Comparison of ENCODE assay signal across 20 cellular contexts in genomic region chr1:59107916-59108315, GRCh38.
DNase-seq lines count a peak whose midpoint lies in the region; ATAC-seq, FAIRE-seq and TF ChIP-seq lines count a peak whose summit lies in the region.
"Had no signal": no experiment of that assay in that cellular context is flagged by ENCODE, and none has a peak within 500 bp of the region (broad histone marks: within the 10 kb centered on the region; RNA-seq: fewer than 3 reads in every experiment).

No MANE protein-coding gene starts in this region.

- H3K27me3 ChIP-seq in GM23338 (ENCODE audit: insufficient read depth) (no peaks in the 10 kb centered on the region), keratinocyte (ENCODE audit: control insufficient read depth, extremely low read depth, insufficient read depth, low read length) (no peaks in the 10 kb centered on the region)
- no peaks in the 10 kb centered on the region for H3K27me3 ChIP-seq in CD8-positive, alpha-beta memory T cell (ENCODE audit: insufficient read depth, low read length, poor library complexity, severe bottlenecking)
- H3K27me3 ChIP-seq: hepatocyte, SJCRH30, testis had no signal

- H3K9me1 ChIP-seq in keratinocyte (ENCODE audit: control insufficient read depth, extremely low read depth, insufficient read depth, low read length): no peaks in the 10 kb centered on the region

- H3K36me3 Mint-ChIP-seq in GM23338 (ENCODE audit: low read depth) (no peaks in the 10 kb centered on the region), MCF 10A (ENCODE audit: insufficient read depth, unreplicated experiment) (no peaks in the 10 kb centered on the region)
- no peaks in the 10 kb centered on the region for H3K36me3 Mint-ChIP-seq in CD8-positive, alpha-beta memory T cell
- H3K36me3 Mint-ChIP-seq: stimulated activated memory B cell treated with anti-CD40 and anti-IgM and Interleukin-4, amounts not matched to agents 10 μg/mL and 1 μg/mL and 100 μg/mL, for 72 hours had no signal

- H3K4me1 Mint-ChIP-seq in GM23338 (peaks cover 13% of the 10 kb centered on the region), MCF 10A (ENCODE audit: insufficient read depth, unreplicated experiment) (peaks cover 8% of the 10 kb centered on the region)
- H3K4me1 Mint-ChIP-seq in CD8-positive, alpha-beta memory T cell: no peaks in the 10 kb centered on the region
- H3K4me1 Mint-ChIP-seq: stimulated activated memory B cell treated with anti-CD40 and anti-IgM and Interleukin-4, amounts not matched to agents 10 μg/mL and 1 μg/mL and 100 μg/mL, for 72 hours had no signal

- no peaks in the 10 kb centered on the region for H3K79me2 ChIP-seq in GM23338 (replicated peaks; ENCODE audit: insufficient read depth)
- no peaks in the 10 kb centered on the region for H3K79me2 ChIP-seq in keratinocyte (ENCODE audit: control insufficient read depth, insufficient read depth, low read length)
- H3K79me2 ChIP-seq: hepatocyte had no signal

- H3K4me1 ChIP-seq in GM23338 (ENCODE audit: insufficient read depth): peaks cover 15% of the 10 kb centered on the region
- H3K4me1 ChIP-seq in keratinocyte (ENCODE audit: control insufficient read depth, extremely low read depth, insufficient read depth, low read length): peaks cover 18% of the 10 kb centered on the region
- H3K4me1 ChIP-seq in CD8-positive, alpha-beta memory T cell (ENCODE audit: insufficient read depth, low read length): no peaks in the 10 kb centered on the region

- H3K27ac ChIP-seq in GM23338 (ENCODE audit: low read depth): no peak overlapping the region
- no peak overlapping the region for H3K27ac ChIP-seq in keratinocyte (ENCODE audit: control insufficient read depth, insufficient read depth, low read length)
- no peak overlapping the region for H3K27ac ChIP-seq in CD8-positive, alpha-beta memory T cell (ENCODE audit: low read depth, low read length)
- H3K27ac ChIP-seq: GM23248, hepatocyte, SJCRH30, testis had no signal

- H3K9me3 Mint-ChIP-seq in GM23338: no peaks in the 10 kb centered on the region
- H3K9me3 Mint-ChIP-seq in MCF 10A (ENCODE audit: unreplicated experiment): no peaks in the 10 kb centered on the region
- no peaks in the 10 kb centered on the region for H3K9me3 Mint-ChIP-seq in CD8-positive, alpha-beta memory T cell
- H3K9me3 Mint-ChIP-seq: activated T-cell treated with anti-CD3 and anti-CD28 coated beads, Interleukin-2, amount 50 U/mL, for 4 hours; neural crest cell; stimulated activated memory B cell treated with anti-CD40 and anti-IgM and Interleukin-4, amounts not matched to agents 10 μg/mL and 1 μg/mL and 100 μg/mL, for 72 hours had no signal

- DNase-seq in GM23338 (ENCODE audit: low spot score): peak; percentile 37
- peak; percentile 94 for DNase-seq in NCI-H1694 (lab: John Stamatoyannopoulos, UW)
- no peak for DNase-seq in MCF 10A (ENCODE audit: unreplicated experiment)
- no peak for DNase-seq in keratinocyte (ENCODE audit: low read depth, low spot score)
- DNase-seq in central memory CD4-positive, alpha-beta T cell: no peak
- no peak for DNase-seq in CD8-positive, alpha-beta memory T cell
- DNase-seq: activated CD4-positive, alpha-beta T cell treated with anti-CD3 and anti-CD28 coated beads for 4 hours; activated naive CD4-positive, alpha-beta T cell treated with Interleukin-2 at 50 U/mL for 16 hours; activated T-cell treated with anti-CD3 and anti-CD28 coated beads, Interleukin-2, amount 50 U/mL, for 4 hours; amniotic stem cell; dermis blood vessel endothelial cell; PC-3; stimulated activated CD4-positive, alpha-beta T cell treated with anti-CD3 and anti-CD28 coated beads, Interleukin-1b, Interleukin-23, amount 100 ng/mL, for 48 hours had no signal

- H3K36me3 ChIP-seq in GM23338 (ENCODE audit: insufficient read depth) (no peaks in the 10 kb centered on the region), keratinocyte (ENCODE audit: control insufficient read depth in 2 of 2, extremely low read depth in 1 of 2, insufficient read depth in 2 of 2, low read length in 2 of 2) (no peaks in the 10 kb centered on the region)
- no peaks in the 10 kb centered on the region for H3K36me3 ChIP-seq in CD8-positive, alpha-beta memory T cell (ENCODE audit: insufficient read depth, low read length)
- H3K36me3 ChIP-seq: SJCRH30 had no signal

- peaks cover 6% of the 10 kb centered on the region; the same call in 1 of the 2 replicates for H3K9me2 ChIP-seq in GM23338 (ENCODE audit: insufficient read depth)

- dilution Hi-C loops in keratinocyte (cut with MboI; ENCODE audit: extremely low pct_ligation_motif_present, low sequenced_read_pairs): no loop called here

- POLR2A ChIA-PET in MCF 10A (lab: Yijun Ruan, JAX): interaction anchor here (0.6 to 2.3 kb wide), 15 partner anchors 11 to 390 kb away, joined by 3 to 12 read pairs (median 4); no protein-coding TSS in a partner anchor
- POLR2A ChIA-PET in CD8-positive, alpha-beta memory T cell (lab: Charles Lee): no interaction called here

- intact Hi-C loops in MCF 10A (cut with micrococcal nuclease): no loop called here

- H2AFZ ChIP-seq in GM23338 (peak overlapping the region; percentile 90), keratinocyte (ENCODE audit: control insufficient read depth, low read length) (no peak overlapping the region)
- H2AFZ ChIP-seq: GM23248, hepatocyte had no signal

- TF ChIP-seq CTCF in GM23338 (conservative IDR thresholded peaks at IDR 0.05; ENCODE audit: low read depth in 2 of 2) (peak in 1 of 2 experiments; percentile 48; a peak in 3 of 4 replicates), MCF 10A (IDR thresholded peaks at IDR 0.05; ENCODE audit: unreplicated experiment) (no peak), keratinocyte (optimal IDR thresholded peaks at IDR 0.05 in 1 of 3, IDR thresholded peaks at IDR 0.05 in 1 of 3, conservative IDR thresholded peaks at IDR 0.05 in 1 of 3; ENCODE audit: extremely low read depth in 1 of 3, insufficient read depth in 2 of 3, low read length in 3 of 3) (peak in 1 of 3 experiments; percentile 22)

- H3K9ac ChIP-seq in keratinocyte (ENCODE audit: control insufficient read depth, extremely low read depth, insufficient read depth, low read length): no peak overlapping the region
- H3K9ac ChIP-seq: GM23248 had no signal

- H3K4me3 Mint-ChIP-seq in GM23338: no peak overlapping the region
- H3K4me3 Mint-ChIP-seq in MCF 10A (ENCODE audit: unreplicated experiment): no peak overlapping the region
- no peak overlapping the region for H3K4me3 Mint-ChIP-seq in CD8-positive, alpha-beta memory T cell
- H3K4me3 Mint-ChIP-seq: activated T-cell treated with anti-CD3 and anti-CD28 coated beads, Interleukin-2, amount 50 U/mL, for 4 hours; neural crest cell; stimulated activated memory B cell treated with anti-CD40 and anti-IgM and Interleukin-4, amounts not matched to agents 10 μg/mL and 1 μg/mL and 100 μg/mL, for 72 hours had no signal

- CTCF ChIA-PET in MCF 10A (lab: Yijun Ruan, JAX): interaction anchor here (0.6 to 1.1 kb wide), 5 partner anchors 12 to 830 kb away, joined by 3 to 5 read pairs (median 3); no protein-coding TSS in a partner anchor
- CTCF ChIA-PET in CD8-positive, alpha-beta memory T cell (lab: Charles Lee): no interaction called here

- peak; percentile 39; the same call in 2 of the 3 replicates for ATAC-seq in GM23338
- ATAC-seq in GM19023 (IDR thresholded peaks at IDR 0.05; ENCODE audit: unreplicated experiment): no peak
- ATAC-seq: activated T-cell treated with anti-CD3 and anti-CD28 coated beads, Interleukin-2, amount 50 U/mL, for 4 hours; PC-3; stimulated activated memory B cell treated with anti-CD40 and anti-IgM and Interleukin-4, amounts not matched to agents 10 μg/mL and 1 μg/mL and 100 μg/mL, for 72 hours had no signal

- H4K20me1 ChIP-seq in GM23338 (replicated peaks; ENCODE audit: insufficient read depth) (no peaks in the 10 kb centered on the region), keratinocyte (ENCODE audit: control insufficient read depth, extremely low read depth, insufficient read depth, low read length) (no peaks in the 10 kb centered on the region)

- no peaks in the 10 kb centered on the region for H3K9me3 ChIP-seq in keratinocyte (ENCODE audit: control insufficient read depth, low read depth, low read length)
- H3K9me3 ChIP-seq in CD8-positive, alpha-beta memory T cell (ENCODE audit: low read length): no peaks in the 10 kb centered on the region
- H3K9me3 ChIP-seq: SJCRH30, testis had no signal

- H3K4me2 ChIP-seq in GM23338: no peak overlapping the region; the same call in 1 of the 2 replicates
- H3K4me2 ChIP-seq in keratinocyte (ENCODE audit: control insufficient read depth, extremely low read depth, insufficient read depth, low read depth, low read length): peak overlapping the region; percentile 64
- H3K4me2 ChIP-seq: hepatocyte had no signal

- H3K27ac Mint-ChIP-seq in GM23338 (no peak overlapping the region), MCF 10A (ENCODE audit: low read depth, unreplicated experiment) (peak overlapping the region; percentile 72)
- no peak overlapping the region for H3K27ac Mint-ChIP-seq in CD8-positive, alpha-beta memory T cell
- H3K27ac Mint-ChIP-seq: stimulated activated memory B cell treated with anti-CD40 and anti-IgM and Interleukin-4, amounts not matched to agents 10 μg/mL and 1 μg/mL and 100 μg/mL, for 72 hours had no signal

- H3K4me3 ChIP-seq in GM23338 (no peak overlapping the region), keratinocyte (ENCODE audit: control insufficient read depth in 2 of 3, extremely low read depth in 1 of 3, insufficient read depth in 2 of 3, low read depth in 1 of 3, low read length in 3 of 3) (no peak overlapping the region)
- H3K4me3 ChIP-seq in CD8-positive, alpha-beta memory T cell (ENCODE audit: low read length): no peak overlapping the region
- H3K4me3 ChIP-seq: GM23248, hepatocyte, SJCRH30, testis had no signal

- BruUV-seq in MCF 10A (replicated peaks; lab: Mats Ljungman, UMichigan): no TSS peak

- no peaks in the 10 kb centered on the region for H3F3A ChIP-seq in GM23338 (replicated peaks; ENCODE audit: low read depth)

- H3K27me3 Mint-ChIP-seq in GM23338 (ENCODE audit: insufficient read depth, low read depth, poor library complexity): no peaks in the 10 kb centered on the region
- H3K27me3 Mint-ChIP-seq in MCF 10A (ENCODE audit: insufficient read depth, unreplicated experiment): no peaks in the 10 kb centered on the region
- H3K27me3 Mint-ChIP-seq in CD8-positive, alpha-beta memory T cell: peaks cover 0 to 2% of the 10 kb centered on the region in 2 donors
- H3K27me3 Mint-ChIP-seq: stimulated activated memory B cell treated with anti-CD40 and anti-IgM and Interleukin-4, amounts not matched to agents 10 μg/mL and 1 μg/mL and 100 μg/mL, for 72 hours had no signal

- FAIRE-seq in keratinocyte (lab: Jason Lieb, UNC): no peak

TF ChIP-seq in GM23338, 12 proteins besides CTCF, POLR2A, EP300 and RAD21 (continues in another document):
- no peak for TF ChIP-seq POLR2AphosphoS5 (IDR thresholded peaks at IDR 0.05; ENCODE audit: low read depth)
- TF ChIP-seq EZH2 (IDR thresholded peaks at IDR 0.05; ENCODE audit: low read depth, unreplicated experiment): no peak

Comparison
In these comparisons a context has a peak if more than half of its experiments do, and no peak if none do; other contexts are left out.
1. DNase-seq: peak in GM23338 (single experiment) and NCI-H1694 (single experiment); none in MCF 10A (single experiment), keratinocyte (single experiment), central memory CD4-positive, alpha-beta T cell (single experiment) and CD8-positive, alpha-beta memory T cell (0 of 5).